In genomic region chr11:75821202-75821601, GRCh38 we compare ENCODE assay signal across 21 cellular contexts.
"Had no signal": no experiment of that assay in that cellular context is flagged by ENCODE, and none has a peak within 500 bp of the region (broad histone marks: within the 10 kb centered on the region; RNA-seq: fewer than 3 reads in every experiment).

No MANE protein-coding gene starts in this region.

- ATAC-seq: body of pancreas; lower lobe of right lung; stimulated activated naive CD8-positive, alpha-beta T cell treated with anti-CD3 and anti-CD28 coated beads, Interleukin-15, Interleukin-2, amounts not matched to agents 100 U/mL and 50 U/mL, for 24 hours had no signal

- H3K4me1 ChIP-seq: foreskin keratinocyte had no signal

- FAIRE-seq: colon, keratinocyte, TTC549, urothelium cell line had no signal

- H3K9me3 ChIP-seq: body of pancreas, lower lobe of right lung, tibial nerve had no signal

- H3K27ac Mint-ChIP-seq: activated CD4-positive, alpha-beta memory T cell treated with anti-CD3 and anti-CD28 coated beads for 36 hours; nephron progenitor cell had no signal

- H3K4me3 Mint-ChIP-seq: activated CD4-positive, alpha-beta memory T cell treated with anti-CD3 and anti-CD28 coated beads for 36 hours; nephron progenitor cell; T-helper 2 cell treated with Interferon-gamma antibody and Interleukin-4, amounts not matched to agents 5 μg/mL and 100 μg/mL, for 36 hours had no signal

- H3K4me3 ChIP-seq: body of pancreas, lower lobe of right lung, tibial nerve had no signal

- DNase-seq: activated CD4-positive, alpha-beta memory T cell treated with anti-CD3 and anti-CD28 coated beads for 36 hours; activated CD4-positive, alpha-beta T cell treated with anti-CD3 and anti-CD28 coated beads for 4 hours; activated naive CD4-positive, alpha-beta T cell treated with Interleukin-2 at 50 U/mL for 16 hours; activated T-cell treated with anti-CD3 and anti-CD28 coated beads for 4 hours; body of pancreas; lower lobe of right lung; midbrain; nephron progenitor cell; nucleus accumbens; posterior cingulate gyrus; stimulated activated CD4-positive, alpha-beta T cell treated with anti-CD3 and anti-CD28 coated beads, Interleukin-12 subunit alpha, Interleukin-12 subunit beta, amount 100 ng/mL, for 4 hours; stimulated activated CD4-positive, alpha-beta T cell treated with anti-CD3 and anti-CD28 coated beads, Interleukin-1b, Interleukin-23, amount 100 ng/mL, for 48 hours; stimulated activated CD8-positive, alpha-beta memory T cell treated with anti-CD3 and anti-CD28 coated beads, Interleukin-4, amount 100 ng/mL, for 48 hours; stimulated activated naive CD8-positive, alpha-beta T cell treated with anti-CD3 and anti-CD28 coated beads, Interleukin-15, Interleukin-2, amounts not matched to agents 100 U/mL and 50 U/mL, for 24 hours had no signal

- H3K27me3 ChIP-seq: body of pancreas, foreskin keratinocyte, tibial nerve had no signal

- H3K27me3 Mint-ChIP-seq: activated CD4-positive, alpha-beta memory T cell treated with anti-CD3 and anti-CD28 coated beads for 36 hours had no signal

- H3K9me3 Mint-ChIP-seq: activated CD4-positive, alpha-beta memory T cell treated with anti-CD3 and anti-CD28 coated beads for 36 hours; nephron progenitor cell; T-helper 2 cell treated with Interferon-gamma antibody and Interleukin-4, amounts not matched to agents 5 μg/mL and 100 μg/mL, for 36 hours had no signal

- H3K27ac ChIP-seq: body of pancreas, foreskin keratinocyte, lower lobe of right lung, tibial nerve had no signal

- H3K36me3 ChIP-seq: lower lobe of right lung, tibial nerve had no signal
